In the genomic region with DNA sequence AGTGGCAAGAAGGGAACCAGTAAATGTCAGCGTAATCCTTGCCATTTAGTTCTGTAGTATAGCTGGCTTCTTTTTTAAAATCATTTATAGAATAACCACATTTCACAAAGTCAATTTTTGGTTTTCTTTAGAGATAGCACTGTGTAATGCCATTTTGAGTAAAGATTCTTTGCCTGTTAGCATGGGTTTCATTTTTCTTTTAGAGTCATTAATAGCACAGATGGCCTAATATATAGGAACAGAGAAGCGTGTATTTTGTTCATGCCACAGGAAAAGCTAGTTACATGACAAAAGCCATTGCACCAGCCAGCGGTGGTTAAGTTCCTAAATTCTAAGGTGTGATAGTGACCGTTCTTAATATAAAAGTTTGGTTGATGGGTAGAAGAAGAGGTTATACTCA, we compare ENCODE assay signal across 22 cellular contexts.
DNase-seq lines count a peak whose midpoint lies in the region; ATAC-seq, FAIRE-seq and TF ChIP-seq lines count a peak whose summit lies in the region.
"Had no signal": no experiment of that assay in that cellular context is flagged by ENCODE, and none has a peak within 500 bp of the region (broad histone marks: within the 10 kb centered on the region; RNA-seq: fewer than 3 reads in every experiment).

No MANE protein-coding gene starts in this region.

- H3K27me3 ChIP-seq in SU-DHL-6 (ENCODE audit: low read length): no peaks in the 10 kb centered on the region
- H3K27me3 ChIP-seq: upper lobe of right lung had no signal

- H3K4me3 ChIP-seq in SU-DHL-6 (ENCODE audit: insufficient read depth, low read length, poor library complexity, severe bottlenecking): no peak overlapping the region
- H3K4me3 ChIP-seq: mucosa of descending colon, skin epidermis, upper lobe of right lung had no signal

- no peaks in the 10 kb centered on the region for H3F3A ChIP-seq in SU-DHL-6 (ENCODE audit: insufficient read depth)

- H4K20me1 ChIP-seq in SU-DHL-6 (ENCODE audit: low read depth, low read length): no peaks in the 10 kb centered on the region

- H3K9me3 ChIP-seq in SU-DHL-6 (ENCODE audit: insufficient read depth, low read length): no peaks in the 10 kb centered on the region
- H3K9me3 ChIP-seq: mucosa of descending colon, upper lobe of right lung had no signal

- FAIRE-seq in GM12892 (lab: Jason Lieb, UNC): no peak
- FAIRE-seq: TTC549 had no signal

- DNase-seq in glomerular visceral epithelial cell (ENCODE audit: extremely low spot score) (no peak), GM12892 (ENCODE audit: insufficient read length) (no peak)
- DNase-seq in activated CD4-positive, alpha-beta T cell treated with anti-CD3 and anti-CD28 coated beads, Interleukin-2, amount 50 U/mL, for 4 hours: no peak
- DNase-seq: activated CD4-positive, alpha-beta T cell treated with anti-CD3 and anti-CD28 coated beads for 48 hours; activated CD8-positive, alpha-beta memory T cell treated with anti-CD3 and anti-CD28 coated beads, Interleukin-2, amount 50 U/mL, for 48 hours; activated effector memory CD4-positive, alpha-beta T cell treated with anti-CD3 and anti-CD28 coated beads, Interleukin-2, amount 50 U/mL, for 16 hours; H9; immature natural killer cell; left ventricle myocardium superior; mucosa of descending colon; NCI-H1930; stimulated activated CD4-positive, alpha-beta T cell treated with anti-CD3 and anti-CD28 coated beads, Interleukin-4, amount 100 ng/mL, for 24 hours; SW 1271; upper lobe of right lung had no signal

- no peaks in the 10 kb centered on the region for H3K79me2 ChIP-seq in SU-DHL-6 (ENCODE audit: insufficient read depth, low read length)

- H3K36me3 ChIP-seq in SU-DHL-6 (ENCODE audit: low read length): no peaks in the 10 kb centered on the region
- H3K36me3 ChIP-seq: upper lobe of right lung had no signal

- peak; percentile 60 for ATAC-seq in GM18867 (IDR thresholded peaks at IDR 0.05; ENCODE audit: unreplicated experiment)
- ATAC-seq in GM21390 (IDR thresholded peaks at IDR 0.05; ENCODE audit: unreplicated experiment): peak; percentile 40
- ATAC-seq in HG03139 (IDR thresholded peaks at IDR 0.05; ENCODE audit: unreplicated experiment): peak; percentile 23
- no peak for ATAC-seq in GM19397 (IDR thresholded peaks at IDR 0.05; ENCODE audit: unreplicated experiment)
- ATAC-seq: left ventricle myocardium superior, mucosa of descending colon, upper lobe of right lung had no signal

- no peak for TF ChIP-seq CTCF in SU-DHL-6 (IDR thresholded peaks at IDR 0.05; ENCODE audit: insufficient read depth, low read length, poor library complexity, severe bottlenecking)

- H3K9ac ChIP-seq in SU-DHL-6 (ENCODE audit: low read length): no peak overlapping the region

- no peak overlapping the region for H3K27ac ChIP-seq in SU-DHL-6 (ENCODE audit: low read depth, low read length)
- H3K27ac ChIP-seq: RWPE1, skin epidermis, upper lobe of right lung had no signal

- no peak for TF ChIP-seq POLR2A in GM12892 (IDR thresholded peaks at IDR 0.05; ENCODE audit: low read depth, low read length)

- H2AFZ ChIP-seq in SU-DHL-6 (ENCODE audit: low read depth, low read length, severe bottlenecking): peak overlapping the region; percentile 85

- H3K9me2 ChIP-seq in SU-DHL-6 (replicated peaks; ENCODE audit: insufficient read depth, low read length): no peaks in the 10 kb centered on the region

- peak overlapping the region; percentile 46 for H3K4me2 ChIP-seq in SU-DHL-6 (ENCODE audit: low read depth, low read length, poor library complexity, severe bottlenecking)
